ENCODE assay signal across 12 cellular contexts in the genomic region with DNA sequence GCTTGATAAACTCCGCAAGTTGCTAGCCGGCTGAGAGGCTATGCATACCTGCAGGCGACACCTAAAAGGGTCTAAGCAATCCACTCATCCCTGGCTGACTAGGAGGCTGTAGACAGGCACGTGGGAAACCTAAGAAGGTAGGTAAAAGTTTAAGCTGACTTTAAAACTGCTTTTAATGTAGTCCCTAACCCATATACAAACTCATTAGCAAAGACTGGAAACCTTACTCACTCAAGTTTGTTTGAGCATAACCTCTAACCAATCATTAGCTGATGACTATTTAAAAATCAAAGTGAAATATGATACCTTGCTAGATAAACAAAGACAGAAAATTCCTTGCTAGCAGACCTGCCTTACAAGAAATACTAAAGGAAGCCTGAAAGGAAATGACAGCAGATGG.
DNase-seq lines count a peak whose midpoint lies in the region; ATAC-seq and TF ChIP-seq lines count a peak whose summit lies in the region.
"Had no signal": no experiment of that assay in that cellular context is flagged by ENCODE, and none has a peak within 500 bp of the region (broad histone marks: within the 10 kb centered on the region; RNA-seq: fewer than 3 reads in every experiment).

No MANE protein-coding gene starts in this region.

- H3K36me3 ChIP-seq in PC-3 (ENCODE audit: low read depth, low read length): no peaks in the 10 kb centered on the region

- no TSS peak for BruUV-seq in PC-3 (replicated peaks; lab: Mats Ljungman, UMichigan)

- peak; percentile 95 for ATAC-seq in PC-3
- ATAC-seq in HG02642 (IDR thresholded peaks at IDR 0.05; ENCODE audit: poor library complexity, unreplicated experiment): no peak
- ATAC-seq: activated naive CD4-positive, alpha-beta T cell treated with anti-CD3 and anti-CD28 coated beads, Interleukin-2, amount 50 U/mL, for 72 hours; stimulated activated naive B cell treated with anti-CD40 and anti-IgM and Interleukin-4, amounts not matched to agents 10 μg/mL and 1 μg/mL and 100 μg/mL, for 72 hours had no signal

- intact Hi-C loops in PC-3 (cut with micrococcal nuclease): no loop called here

- peak overlapping the region; percentile 52 for H3K4me2 ChIP-seq in PC-3 (ENCODE audit: low read length)

- H3K4me3 ChIP-seq in PC-3 (ENCODE audit: low read length): peak overlapping the region; percentile 15

- H3K9ac ChIP-seq in PC-3 (ENCODE audit: low read length): no peak overlapping the region

- CTCF ChIA-PET in PC-3 (lab: Charles Lee): no interaction called here

- H3K9me3 ChIP-seq in PC-3 (ENCODE audit: low read length): no peaks in the 10 kb centered on the region

- H3K27me3 ChIP-seq in PC-3 (ENCODE audit: low read length): no peaks in the 10 kb centered on the region

- H2AFZ ChIP-seq in PC-3 (ENCODE audit: low read length): 0 out of 2 replicates have a peak overlapping the region, but pooled peaks have one; percentile 3

- no peaks in the 10 kb centered on the region for H3K79me2 ChIP-seq in PC-3 (ENCODE audit: low read length)

- H3K9me2 ChIP-seq in PC-3 (replicated peaks; ENCODE audit: low read length): no peaks in the 10 kb centered on the region

- H3K27ac ChIP-seq in PC-3 (ENCODE audit: low read length): peak overlapping the region; percentile 26

- no peak for TF ChIP-seq CTCF in PC-3 (conservative IDR thresholded peaks at IDR 0.05; ENCODE audit: low read depth, low read length)

- H3K4me1 ChIP-seq in PC-3 (ENCODE audit: insufficient read depth, low read length): peaks cover 29% of the 10 kb centered on the region

- no peaks in the 10 kb centered on the region for H3F3A ChIP-seq in PC-3 (ENCODE audit: low read length, unreplicated experiment)

- POLR2A ChIA-PET in PC-3 (lab: Charles Lee; ENCODE audit: unreplicated experiment): no interaction called here

- H4K20me1 ChIP-seq in PC-3 (ENCODE audit: low read length): no peaks in the 10 kb centered on the region

- peak; percentile 7 for DNase-seq in NCI-H748 (lab: John Stamatoyannopoulos, UW; ENCODE audit: unreplicated experiment)
- no peak for DNase-seq in NCI-H748 treated with DMSO at 0.1 percent for 48 hours (lab: John Stamatoyannopoulos, UW)
- DNase-seq in PC-3: peak; percentile 80
- peak; percentile 77 for DNase-seq in glomerular endothelial cell (ENCODE audit: extremely low read depth, low read depth, low spot score)
- DNase-seq in renal cortical epithelial cell (ENCODE audit: low read depth): peak; percentile 94
- no peak for DNase-seq in AG20443 (ENCODE audit: low spot score)
- no peak for DNase-seq in germinal center (ENCODE audit: low spot score)
- DNase-seq: activated CD4-positive, alpha-beta memory T cell treated with anti-CD3 and anti-CD28 coated beads for 36 hours; NCI-H1092 treated with DMSO at 0.1 percent for 48 hours; stimulated activated naive B cell treated with anti-CD40 and anti-IgM and Interleukin-4, amounts not matched to agents 10 μg/mL and 1 μg/mL and 100 μg/mL, for 72 hours had no signal

Comparison
In these comparisons a context has a peak if more than half of its experiments do, and no peak if none do; other contexts are left out.
1. DNase-seq: peak in NCI-H748 (single experiment), PC-3 (single experiment), glomerular endothelial cell (single experiment) and renal cortical epithelial cell (single experiment); none in NCI-H748 treated with DMSO at 0.1 percent for 48 hours (single experiment), AG20443 (single experiment) and germinal center (single experiment).